ENCODE assay signal across 8 cellular contexts in genomic region chr1:231337472-231338269, GRCh38. TPM values are rescaled to one million over a fixed set of nuclear protein-coding genes. Genes with fewer than 3 reads are reported as not detected.
A peak's percentile ranks its signal among the peaks of the same experiment; 100 is the strongest.
DNase-seq lines count a peak whose midpoint lies in the region; ATAC-seq, FAIRE-seq and TF ChIP-seq lines count a peak whose summit lies in the region.

A gene with protein sequence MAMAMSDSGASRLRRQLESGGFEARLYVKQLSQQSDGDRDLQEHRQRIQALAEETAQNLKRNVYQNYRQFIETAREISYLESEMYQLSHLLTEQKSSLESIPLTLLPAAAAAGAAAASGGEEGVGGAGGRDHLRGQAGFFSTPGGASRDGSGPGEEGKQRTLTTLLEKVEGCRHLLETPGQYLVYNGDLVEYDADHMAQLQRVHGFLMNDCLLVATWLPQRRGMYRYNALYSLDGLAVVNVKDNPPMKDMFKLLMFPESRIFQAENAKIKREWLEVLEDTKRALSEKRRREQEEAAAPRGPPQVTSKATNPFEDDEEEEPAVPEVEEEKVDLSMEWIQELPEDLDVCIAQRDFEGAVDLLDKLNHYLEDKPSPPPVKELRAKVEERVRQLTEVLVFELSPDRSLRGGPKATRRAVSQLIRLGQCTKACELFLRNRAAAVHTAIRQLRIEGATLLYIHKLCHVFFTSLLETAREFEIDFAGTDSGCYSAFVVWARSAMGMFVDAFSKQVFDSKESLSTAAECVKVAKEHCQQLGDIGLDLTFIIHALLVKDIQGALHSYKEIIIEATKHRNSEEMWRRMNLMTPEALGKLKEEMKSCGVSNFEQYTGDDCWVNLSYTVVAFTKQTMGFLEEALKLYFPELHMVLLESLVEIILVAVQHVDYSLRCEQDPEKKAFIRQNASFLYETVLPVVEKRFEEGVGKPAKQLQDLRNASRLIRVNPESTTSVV (minus strand): TSS chr1:231337852. CDS start chr1:231337745, 107 bp downstream.

- FAIRE-seq in pancreas (lab: Jason Lieb, UNC), result no peak

- H3K27ac ChIP-seq in pancreas (peak within 1 kb of the TSS; percentile 80 to 88 (median 84)), tibial artery (peak within 1 kb of the TSS; percentile 79 to 89)

- H3K27me3 ChIP-seq in pancreas, result no peaks in the 10 kb centered on the region
- H3K27me3 ChIP-seq in tibial artery, result no peaks in the 10 kb centered on the region

- no peaks in the 10 kb centered on the region for H3K36me3 ChIP-seq in pancreas
- peaks cover 0 to 6% (median 5%) of the 10 kb centered on the region in 3 donors for H3K36me3 ChIP-seq in tibial artery

- ATAC-seq in HG02759 (IDR thresholded peaks at IDR 0.05; ENCODE audit: unreplicated experiment) (peak; percentile 78), Right ventricle myocardium superior (ENCODE audit: poor library complexity) (peak; percentile 97), pancreas (peak; percentile 89 to 95 (median 92))

- intact Hi-C loops in Right ventricle myocardium superior (cut with DNase I), result no loop called here
- intact Hi-C loops in pancreas (cut with DNase I), result no loop called here
- intact Hi-C loops in tibial artery (cut with DNase I; ENCODE audit: low total_unique reads), result loop anchor here (5.0 kb wide), 1 partner anchor 195 kb away; no protein-coding TSS in a partner anchor

- H3K4me3 ChIP-seq in pancreas (peak within 1 kb of the TSS; percentile 65 to 100 (median 90)), tibial artery (peak within 1 kb of the TSS; percentile 93 to 97)

- DNase-seq in NCI-H1417 (lab: John Stamatoyannopoulos, UW) (peak; percentile 93 to 99 (median 99)), SW 1271 (lab: John Stamatoyannopoulos, UW) (peak; percentile 85 to 91), Right ventricle myocardium superior (peak; percentile 96), pancreas (peak; percentile 93 to 99 (median 98)), tibial artery (peak; percentile 92 to 98)
- peak; percentile 88 for DNase-seq in activated naive CD8-positive, alpha-beta T cell treated with anti-CD3 and anti-CD28 coated beads, Interleukin-2, amount 50 U/mL, for 16 hours (ENCODE audit: low read depth, low spot score)

- H3K4me1 ChIP-seq in pancreas (peaks cover 0 to 32% (median 25%) of the 10 kb centered on the region in 3 donors), tibial artery (peaks cover 5 to 56% (median 41%) of the 10 kb centered on the region in 4 donors)

- TF ChIP-seq CTCF in GM12872 (IDR thresholded peaks at IDR 0.05; ENCODE audit: insufficient read depth, low read depth, low read length) (peak; percentile 18; the same call in 1 of the 3 replicates), pancreas (IDR thresholded peaks at IDR 0.05) (no peak), tibial artery (IDR thresholded peaks at IDR 0.05) (no peak)

- H3K9me3 ChIP-seq in pancreas (no peaks in the 10 kb centered on the region), tibial artery (no peaks in the 10 kb centered on the region)

- 0% methylated on average over 74 of the region's 74 CpGs for WGBS in pancreas, 2 donors

RNA-seq across cellular contexts. Expression of the gene that starts here (rescaled TPM):
- total RNA-seq in Right ventricle myocardium superior (10.7 TPM), pancreas (1 to 10 TPM; 5.1 to 8.5 (median 6.8) TPM)
- polyA plus RNA-seq in pancreas, result 1 to 10 TPM; 2.4 to 4.6 TPM

Comparison
In these comparisons a context has a peak if more than half of its experiments do, and no peak if none do; other contexts are left out.
1. Peak in every context shown above with its lines: DNase-seq, ATAC-seq, H3K4me3 ChIP-seq and H3K27ac ChIP-seq.